8 cellular contexts compared by ENCODE assay signal in genomic region chr2:171878481-171878993, GRCh38. TPM values are rescaled to one million over a fixed set of nuclear protein-coding genes. Genes with fewer than 3 reads are reported as not detected.
DNase-seq lines count a peak whose midpoint lies in the region; ATAC-seq, FAIRE-seq and TF ChIP-seq lines count a peak whose summit lies in the region.

No MANE protein-coding gene starts in this region.

- H3K79me2 ChIP-seq in fibroblast of lung (ENCODE audit: control insufficient read depth, insufficient read depth, low read length) = no peaks in the 10 kb centered on the region

- no peaks in the 10 kb centered on the region for H3K4me1 ChIP-seq in fibroblast of lung (ENCODE audit: control insufficient read depth, extremely low read depth, insufficient read depth, low read length)

- H2AFZ ChIP-seq in fibroblast of lung (ENCODE audit: low read length) = no peak overlapping the region

- no peaks in the 10 kb centered on the region for H3K9me3 ChIP-seq in fibroblast of lung (ENCODE audit: control insufficient read depth, insufficient read depth, low read depth, low read length)

- no peaks in the 10 kb centered on the region for H4K20me1 ChIP-seq in fibroblast of lung (ENCODE audit: control insufficient read depth, extremely low read depth, insufficient read depth, low read length)

- H3K4me3 ChIP-seq in fibroblast of lung (replicated peaks in 1 of 4; ENCODE audit: control extremely low read depth in 1 of 4, insufficient read depth in 1 of 4, low read depth in 3 of 4, low read length in 4 of 4) (peak overlapping the region in 1 of 4 experiments; percentile 6), skeletal muscle cell (ENCODE audit: low read depth, low read length) (no peak overlapping the region)

- H3K4me2 ChIP-seq in fibroblast of lung (ENCODE audit: extremely low read depth, insufficient read depth, low read length) = no peak overlapping the region

- no peak overlapping the region for H3K27ac ChIP-seq in fibroblast of lung (ENCODE audit: insufficient read depth, low read length)

- H3K27me3 ChIP-seq in fibroblast of lung (ENCODE audit: control insufficient read depth, insufficient read depth, low read length) = no peaks in the 10 kb centered on the region

- H3K9ac ChIP-seq in fibroblast of lung (ENCODE audit: insufficient read depth, low read length) = no peak overlapping the region

- H3K36me3 ChIP-seq in fibroblast of lung (ENCODE audit: control insufficient read depth, insufficient read depth, low read length) = no peaks in the 10 kb centered on the region

- peak; percentile 26 for FAIRE-seq in GM19239 (lab: Jason Lieb, UNC)

- ATAC-seq in left lobe of liver = no peak

- DNase-seq in GM19239 (ENCODE audit: insufficient read length, low spot score) (no peak), NCI-H69 (lab: John Stamatoyannopoulos, UW) (peak; percentile 44), fibroblast of lung (ENCODE audit: low read depth in 2 of 2) (peak; percentile 78 to 85), skeletal muscle cell (ENCODE audit: low read depth) (peak; percentile 39), GF-D8 (lab: John Stamatoyannopoulos, UW) (no peak), inferior parietal cortex (ENCODE audit: extremely low spot score) (no peak), left lobe of liver (ENCODE audit: low spot score) (no peak), putamen (ENCODE audit: low spot score) (no peak)

- no peak for TF ChIP-seq CTCF in fibroblast of lung (conservative IDR thresholded peaks at IDR 0.05 in 1 of 2, IDR thresholded peaks at IDR 0.05 in 1 of 2; ENCODE audit: low read depth in 1 of 2, low read length in 2 of 2)

RNA-seq across cellular contexts. Expression of gene SLC25A12, which starts 15.5 kb away (rescaled TPM):
- total RNA-seq in fibroblast of lung = 16.9 and 21.5 TPM in 2 replicates
- 25.9 and 26.7 TPM in 2 replicates for polyA plus RNA-seq in fibroblast of lung
- polyA plus RNA-seq in fibroblast of lung (2012) = 13.9 and 15.6 TPM in 2 replicates
- 6.8 and 11.0 TPM in 2 replicates for polyA minus RNA-seq in fibroblast of lung (ENCODE audit: low replicate concordance)
- total RNA-seq in left lobe of liver = 0.98 TPM

RNA-seq across cellular contexts. Expression of gene HAT1, which starts 43.7 kb away (rescaled TPM):
- 23.0 and 25.9 TPM in 2 replicates for total RNA-seq in fibroblast of lung
- 57.7 and 84.9 TPM in 2 replicates for polyA plus RNA-seq in fibroblast of lung
- polyA plus RNA-seq in fibroblast of lung (2012) = 32.9 and 52.3 TPM in 2 replicates
- polyA minus RNA-seq in fibroblast of lung (ENCODE audit: low replicate concordance) = 1.0 and 2.7 TPM in 2 replicates
- total RNA-seq in left lobe of liver = 8.2 TPM

Comparison
In these comparisons a context has a peak if more than half of its experiments do, and no peak if none do; other contexts are left out.
1. DNase-seq: peak in NCI-H69 (single experiment), fibroblast of lung (2 of 2) and skeletal muscle cell (single experiment); none in GM19239 (single experiment), GF-D8 (single experiment), inferior parietal cortex (single experiment), left lobe of liver (single experiment) and putamen (single experiment).